23 cellular contexts compared by ENCODE assay signal in the genomic region with DNA sequence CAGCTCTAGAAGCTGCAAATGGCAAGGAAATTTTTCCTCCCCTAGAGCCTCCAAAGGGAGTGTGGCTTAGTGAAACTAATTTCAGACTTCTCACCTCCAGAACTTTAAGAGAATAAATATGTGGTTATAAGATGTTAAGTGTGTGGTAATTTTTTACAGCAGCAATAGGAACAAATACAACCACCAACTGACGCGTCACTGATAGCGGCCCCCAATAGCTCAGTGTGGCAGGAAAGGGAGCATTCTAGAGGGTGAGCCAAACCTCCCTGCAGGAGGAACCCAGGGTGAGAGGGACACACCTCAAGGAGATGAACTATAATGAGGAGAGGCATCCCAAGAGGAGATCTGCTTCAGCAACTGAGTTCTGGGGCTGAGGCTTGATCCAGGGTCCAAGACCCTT. TPM values are rescaled to one million over a fixed set of nuclear protein-coding genes. Genes with fewer than 3 reads are reported as not detected.
DNase-seq lines count a peak whose midpoint lies in the region; ATAC-seq, FAIRE-seq and TF ChIP-seq lines count a peak whose summit lies in the region.
"Had no signal": no experiment of that assay in that cellular context is flagged by ENCODE, and none has a peak within 500 bp of the region (broad histone marks: within the 10 kb centered on the region; RNA-seq: fewer than 3 reads in every experiment).

No MANE protein-coding gene starts in this region.

- intact Hi-C loops in CD8-positive, alpha-beta T cell (cut with DNase I, micrococcal nuclease), result no loop called here
- intact Hi-C loops in dendritic cell treated with granulocyte-macrophage colony-stimulating factor and Interleukin-4, amounts not matched to agents 40 ng/mL and 50 ng/mL, for 4 days (cut with micrococcal nuclease), result no loop called here

- H3K9me3 ChIP-seq in CD8-positive, alpha-beta T cell (ENCODE audit: low read length), result no peaks in the 10 kb centered on the region
- H3K9me3 ChIP-seq in small intestine (ENCODE audit: control insufficient read depth, low read depth), result no peaks in the 10 kb centered on the region
- no peaks in the 10 kb centered on the region for H3K9me3 ChIP-seq in SJCRH30 (replicated peaks)
- H3K9me3 ChIP-seq: Caco-2, HAP-1 had no signal

- WGBS in small intestine, 3 donors, result 65 to 90% (median 89%) methylated on average over 3 of the region's 3 CpGs

- H3K36me3 ChIP-seq in CD8-positive, alpha-beta T cell (ENCODE audit: insufficient read depth, low read length), result no peaks in the 10 kb centered on the region
- H3K36me3 ChIP-seq in small intestine (ENCODE audit: control insufficient read depth in 2 of 2, insufficient read depth in 2 of 2, low read length in 2 of 2) (no peaks in the 10 kb centered on the region), SJCRH30 (no peaks in the 10 kb centered on the region)
- H3K36me3 ChIP-seq: HAP-1 had no signal

- peak; percentile 51 for ATAC-seq in CD8-positive, alpha-beta T cell
- no peak for ATAC-seq in GM21825 (IDR thresholded peaks at IDR 0.05; ENCODE audit: unreplicated experiment)

- no peak overlapping the region for H3K4me3 Mint-ChIP-seq in CD8-positive, alpha-beta T cell
- no peak overlapping the region for H3K4me3 Mint-ChIP-seq in dendritic cell treated with granulocyte-macrophage colony-stimulating factor and Interleukin-4, amounts not matched to agents 40 ng/mL and 50 ng/mL, for 4 days

- H3K9me3 Mint-ChIP-seq in CD8-positive, alpha-beta T cell, result peaks cover 3% of the 10 kb centered on the region
- H3K9me3 Mint-ChIP-seq in dendritic cell treated with granulocyte-macrophage colony-stimulating factor and Interleukin-4, amounts not matched to agents 40 ng/mL and 50 ng/mL, for 4 days, result peaks cover 14% of the 10 kb centered on the region

- H3K27ac ChIP-seq in CD8-positive, alpha-beta T cell (ENCODE audit: low read depth, low read length), result peak overlapping the region; percentile 37
- H3K27ac ChIP-seq in small intestine (ENCODE audit: low read depth in 1 of 2, low read length in 1 of 2) (peak overlapping the region; percentile 26 to 50), SJCRH30 (no peak overlapping the region)
- H3K27ac ChIP-seq: C4-2B had no signal

- no peak for FAIRE-seq in small intestine (lab: Jason Lieb, UNC)
- FAIRE-seq: A204.1, GM19239, HTR-8/SVneo had no signal

- POLR2A ChIA-PET in CD8-positive, alpha-beta T cell (lab: Charles Lee), result interaction anchor here (1.0 kb wide), 1 partner anchor 41 kb away, joined by 3 read pairs; no protein-coding TSS in a partner anchor

- H3K4me1 Mint-ChIP-seq in CD8-positive, alpha-beta T cell (ENCODE audit: low read depth), result peaks cover 39% of the 10 kb centered on the region
- peaks cover 58% of the 10 kb centered on the region for H3K4me1 Mint-ChIP-seq in dendritic cell treated with granulocyte-macrophage colony-stimulating factor and Interleukin-4, amounts not matched to agents 40 ng/mL and 50 ng/mL, for 4 days (ENCODE audit: low read depth)

- H3K4me1 ChIP-seq in CD8-positive, alpha-beta T cell (ENCODE audit: insufficient read depth, low read length), result peaks cover 4% of the 10 kb centered on the region
- H3K4me1 ChIP-seq in small intestine (ENCODE audit: control insufficient read depth in 2 of 2, insufficient read depth in 1 of 2, low read depth in 1 of 2, low read length in 1 of 2), result no peaks in the 10 kb centered on the region
- H3K4me1 ChIP-seq in SJCRH30, result no peaks in the 10 kb centered on the region
- H3K4me1 ChIP-seq: Caco-2, HAP-1 had no signal

- no peak overlapping the region for H3K4me3 ChIP-seq in CD8-positive, alpha-beta T cell (ENCODE audit: low read depth, low read length)
- H3K4me3 ChIP-seq in small intestine (ENCODE audit: low read depth in 1 of 2, low read length in 2 of 2) (no peak overlapping the region), SJCRH30 (no peak overlapping the region)
- H3K4me3 ChIP-seq: HAP-1 had no signal

- CTCF ChIA-PET in CD8-positive, alpha-beta T cell (lab: Charles Lee), result interaction anchor here (1.2 kb wide), 1 partner anchor 41 kb away, joined by 3 read pairs; no protein-coding TSS in a partner anchor

- TF ChIP-seq CTCF in CD8-positive, alpha-beta T cell (IDR thresholded peaks at IDR 0.05), result no peak

- DNase-seq in activated CD8-positive, alpha-beta memory T cell treated with anti-CD3 and anti-CD28 coated beads, Interleukin-2, amount 50 U/mL, for 4 hours, result peak; percentile 31
- DNase-seq in activated CD8-positive, alpha-beta memory T cell treated with anti-CD3 and anti-CD28 coated beads, Interleukin-2, amount 50 U/mL, for 48 hours, result no peak
- DNase-seq in CD8-positive, alpha-beta T cell, result peak in 1 of 7 experiments; percentile 40
- DNase-seq in small intestine (peak; percentile 44), HUDEP-2 (lab: John Stamatoyannopoulos, UW; ENCODE audit: unreplicated experiment in 76 of 76) (no peak), SJCRH30 (no peak)
- DNase-seq: Caco-2, DMS153, NCI-H1417, NCI-H1930, NCI-H2171, NCI-H446, NCI-H69, OCI-M1, RPMI8226, SIG-M5 had no signal

- H3K27ac Mint-ChIP-seq in CD8-positive, alpha-beta T cell, result peak overlapping the region; percentile 76
- H3K27ac Mint-ChIP-seq in dendritic cell treated with granulocyte-macrophage colony-stimulating factor and Interleukin-4, amounts not matched to agents 40 ng/mL and 50 ng/mL, for 4 days, result peak overlapping the region; percentile 52

- H3K27me3 Mint-ChIP-seq in CD8-positive, alpha-beta T cell (ENCODE audit: low read depth), result peaks cover 6% of the 10 kb centered on the region
- H3K27me3 Mint-ChIP-seq in dendritic cell treated with granulocyte-macrophage colony-stimulating factor and Interleukin-4, amounts not matched to agents 40 ng/mL and 50 ng/mL, for 4 days, result no peaks in the 10 kb centered on the region

- peaks cover 3% of the 10 kb centered on the region for H3K36me3 Mint-ChIP-seq in CD8-positive, alpha-beta T cell
- H3K36me3 Mint-ChIP-seq in dendritic cell treated with granulocyte-macrophage colony-stimulating factor and Interleukin-4, amounts not matched to agents 40 ng/mL and 50 ng/mL, for 4 days (ENCODE audit: low read depth), result peaks cover 20% of the 10 kb centered on the region

- H3K27me3 ChIP-seq in CD8-positive, alpha-beta T cell (ENCODE audit: insufficient read depth, low read length), result no peaks in the 10 kb centered on the region
- H3K27me3 ChIP-seq in small intestine (ENCODE audit: control insufficient read depth in 2 of 2, insufficient read depth in 2 of 2, low read length in 2 of 2), result no peaks in the 10 kb centered on the region
- H3K27me3 ChIP-seq in SJCRH30, result peaks cover 17% of the 10 kb centered on the region

RNA-seq across cellular contexts. Expression of a gene that starts 4.0 kb away (rescaled TPM):
- total RNA-seq in CD8-positive, alpha-beta T cell, result 10 to 100 TPM; 24.6 to 26.2 TPM
- 1 to 10 TPM; 3.1 to 6.2 (median 3.9) TPM for polyA plus RNA-seq in small intestine
- total RNA-seq in SJCRH30 (2014; rRNA removed; shearing (Covaris generic)), result not detected in 2 replicates
- total RNA-seq: Caco-2 had no signal

RNA-seq across cellular contexts. Expression of a gene that starts 17.7 kb away (rescaled TPM):
- total RNA-seq in CD8-positive, alpha-beta T cell, result 1 to 10 TPM; 7.1 to 8.1 TPM
- polyA plus RNA-seq in small intestine, result 1 to 10 TPM; 1.8 to 4.9 (median 1.9) TPM
- not detected in 2 replicates for total RNA-seq in SJCRH30 (2014; rRNA removed; shearing (Covaris generic))
- total RNA-seq: Caco-2 had no signal

RNA-seq across cellular contexts. Expression of a gene that starts 43.6 kb away (rescaled TPM):
- total RNA-seq in CD8-positive, alpha-beta T cell, result not detected
- polyA plus RNA-seq in small intestine, result 10 to 100 TPM in 1 of 3 donors, 1 to 10 TPM in 1, under 1 TPM in 1; 0.67 to 17.9 (median 1.4) TPM
- total RNA-seq in SJCRH30 (2014; rRNA removed; shearing (Covaris generic)), result not detected in 2 replicates
- total RNA-seq: Caco-2 had no signal

Comparison
In these comparisons a context has a peak if more than half of its experiments do, and no peak if none do; other contexts are left out.
1. DNase-seq: peak in activated CD8-positive, alpha-beta memory T cell treated with anti-CD3 and anti-CD28 coated beads, Interleukin-2, amount 50 U/mL, for 4 hours (single experiment) and small intestine (single experiment); none in activated CD8-positive, alpha-beta memory T cell treated with anti-CD3 and anti-CD28 coated beads, Interleukin-2, amount 50 U/mL, for 48 hours (single experiment), HUDEP-2 (0 of 76) and SJCRH30 (0 of 2).
2. RNA of a gene that starts 4.0 kb away (total RNA-seq): 24.6 to 26.2 TPM in CD8-positive, alpha-beta T cell; not detected in SJCRH30; every median in the first group is over 10 times any median in the second.